In the genomic region with DNA sequence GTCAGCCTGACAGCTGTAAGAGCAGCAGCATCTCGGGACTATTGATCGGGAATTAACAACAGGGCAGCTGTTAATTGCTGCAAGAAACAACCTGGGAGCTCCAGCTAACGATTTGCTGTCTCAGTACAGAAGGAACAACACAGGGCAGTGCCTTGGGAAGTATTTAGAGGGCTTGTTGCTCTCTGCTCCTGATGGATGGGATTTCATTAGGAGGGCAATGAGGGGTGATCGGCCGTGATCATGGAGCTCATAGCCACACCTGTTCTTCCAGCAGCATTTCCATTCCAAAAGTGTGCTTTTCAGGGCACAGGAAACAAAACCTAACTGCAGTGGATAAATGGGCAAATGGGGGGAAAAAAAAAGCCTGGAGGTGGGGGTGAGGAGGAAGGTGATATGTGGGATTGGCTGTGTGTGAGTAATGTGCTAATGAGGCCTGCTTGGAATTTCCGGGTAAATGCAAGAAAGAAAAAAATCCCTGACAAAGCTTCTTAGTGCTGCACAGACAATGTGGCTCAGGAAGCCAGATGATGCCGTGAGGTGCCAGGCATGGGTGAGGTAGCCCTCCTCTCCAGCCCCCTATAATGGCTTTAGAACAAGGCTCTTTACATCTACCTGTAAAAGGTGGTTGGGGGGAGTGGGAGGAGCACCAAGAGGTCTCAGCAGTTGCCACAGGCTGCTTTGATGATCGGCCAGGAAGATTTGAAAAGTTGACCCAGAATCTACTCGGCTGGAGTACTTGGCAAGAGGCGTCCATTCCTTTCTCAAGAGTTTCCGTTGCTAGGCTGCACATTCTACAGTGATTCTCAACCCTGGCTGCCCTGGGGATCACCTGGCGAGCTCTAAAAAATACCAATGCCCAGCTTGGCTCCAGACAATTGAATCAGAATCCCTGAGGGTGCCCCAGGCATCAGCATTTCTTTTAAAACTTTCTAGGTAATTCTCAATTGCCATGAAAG, we compare ENCODE assay signal across 1 cellular context.
TF ChIP-seq lines count a peak whose summit lies in the region.

No MANE protein-coding gene starts in this region.

TF ChIP-seq in SK-N-SH treated with all-trans-retinoic acid at 6 μM for 48 hours, 23 proteins besides CTCF, POLR2A, EP300 and RAD21 (continued from another document):
- TF ChIP-seq ZNF70 (CRISPR knock-in tag; IDR thresholded peaks at IDR 0.05) (no peak), ZFP3 (CRISPR knock-in tag; IDR thresholded peaks at IDR 0.05) (no peak), CREB5 (CRISPR knock-in tag; IDR thresholded peaks at IDR 0.05; ENCODE audit: low read depth) (no peak), CSDC2 (CRISPR knock-in tag; IDR thresholded peaks at IDR 0.05) (no peak), TSHZ2 (CRISPR knock-in tag; IDR thresholded peaks at IDR 0.05) (no peak), POU6F1 (CRISPR knock-in tag; IDR thresholded peaks at IDR 0.05; ENCODE audit: borderline replicate concordance, low read depth) (no peak), PPARA (CRISPR knock-in tag; IDR thresholded peaks at IDR 0.05; ENCODE audit: borderline replicate concordance) (no peak), ARNTL (CRISPR knock-in tag; IDR thresholded peaks at IDR 0.05; ENCODE audit: borderline replicate concordance, low read depth) (no peak), ISL1 (CRISPR knock-in tag; IDR thresholded peaks at IDR 0.05) (no peak)
